In genomic region chr17:49795372-49795771, GRCh38 we compare ENCODE assay signal across 27 cellular contexts. TPM values are rescaled to one million over a fixed set of nuclear protein-coding genes. Genes with fewer than 3 reads are reported as not detected.
DNase-seq lines count a peak whose midpoint lies in the region; ATAC-seq and TF ChIP-seq lines count a peak whose summit lies in the region.
"Had no signal": no experiment of that assay in that cellular context is flagged by ENCODE, and none has a peak within 500 bp of the region (broad histone marks: within the 10 kb centered on the region; RNA-seq: fewer than 3 reads in every experiment).

No MANE protein-coding gene starts in this region.

- WGBS in tibial nerve, 2 donors, result 70 to 89% methylated on average over 5 of the region's 5 CpGs

- H3K4me1 ChIP-seq in naive thymus-derived CD4-positive, alpha-beta T cell (ENCODE audit: control insufficient read depth in 2 of 2, insufficient read depth in 2 of 2, low read length in 2 of 2), result peaks cover 10 to 29% of the 10 kb centered on the region in 2 donors
- peaks cover 0 to 60% (median 13%) of the 10 kb centered on the region in 4 donors for H3K4me1 ChIP-seq in tibial nerve
- H3K4me1 ChIP-seq: BE2C, HAP-1 had no signal

- H3K36me3 Mint-ChIP-seq in activated T-cell treated with anti-CD3 and anti-CD28 coated beads, Interleukin-2, amount 50 U/mL, for 24 hours (ENCODE audit: low read depth), result peaks cover 95% of the 10 kb centered on the region
- peaks cover 11 to 60% of the 10 kb centered on the region in 2 donors for H3K36me3 Mint-ChIP-seq in activated T-cell treated with anti-CD3 and anti-CD28 coated beads, Interleukin-2, amount 50 U/mL, for 72 hours (ENCODE audit: insufficient read depth in 2 of 2)
- peaks cover 78% of the 10 kb centered on the region for H3K36me3 Mint-ChIP-seq in activated CD8-positive, alpha-beta T cell treated with anti-CD3 and anti-CD28 coated beads, Interleukin-2, amount 10 ng/mL, durations not matched to agents 7 days and 5 days (ENCODE audit: low read depth)
- peaks cover 17 to 45% (median 39%) of the 10 kb centered on the region in 5 donors for H3K36me3 Mint-ChIP-seq in naive thymus-derived CD4-positive, alpha-beta T cell

- peak overlapping the region; percentile 71 for H3K27ac Mint-ChIP-seq in activated T-cell treated with anti-CD3 and anti-CD28 coated beads, Interleukin-2, amount 50 U/mL, for 24 hours
- H3K27ac Mint-ChIP-seq in activated T-cell treated with anti-CD3 and anti-CD28 coated beads, Interleukin-2, amount 50 U/mL, for 72 hours, result no peak overlapping the region
- peak overlapping the region; percentile 62 for H3K27ac Mint-ChIP-seq in activated CD8-positive, alpha-beta T cell treated with anti-CD3 and anti-CD28 coated beads, Interleukin-2, amount 10 ng/mL, durations not matched to agents 7 days and 5 days
- H3K27ac Mint-ChIP-seq in naive thymus-derived CD4-positive, alpha-beta T cell, result peak overlapping the region in 5 of 9 donors; percentile 32 to 73 (median 42)
- H3K27ac Mint-ChIP-seq: activated naive CD4-positive, alpha-beta T cell treated with anti-CD3 and anti-CD28 coated beads, Interleukin-2, amount 50 U/mL, for 72 hours had no signal

- no peaks in the 10 kb centered on the region for H3K9me3 Mint-ChIP-seq in activated T-cell treated with anti-CD3 and anti-CD28 coated beads, Interleukin-2, amount 50 U/mL, for 24 hours
- no peaks in the 10 kb centered on the region for H3K9me3 Mint-ChIP-seq in activated T-cell treated with anti-CD3 and anti-CD28 coated beads, Interleukin-2, amount 50 U/mL, for 72 hours
- no peaks in the 10 kb centered on the region for H3K9me3 Mint-ChIP-seq in activated CD8-positive, alpha-beta T cell treated with anti-CD3 and anti-CD28 coated beads, Interleukin-2, amount 10 ng/mL, durations not matched to agents 7 days and 5 days (ENCODE audit: insufficient read depth)
- H3K9me3 Mint-ChIP-seq in naive thymus-derived CD4-positive, alpha-beta T cell, result no peaks in the 10 kb centered on the region
- H3K9me3 Mint-ChIP-seq: activated naive CD4-positive, alpha-beta T cell treated with anti-CD3 and anti-CD28 coated beads, Interleukin-2, amount 50 U/mL, for 72 hours had no signal

- peaks cover 19 to 73% (median 29%) of the 10 kb centered on the region in 3 experiments for H3K36me3 ChIP-seq in naive thymus-derived CD4-positive, alpha-beta T cell (ENCODE audit: control insufficient read depth in 2 of 3, insufficient read depth in 3 of 3, low read length in 3 of 3)
- H3K36me3 ChIP-seq in tibial nerve, result peaks cover 7 to 78% (median 21%) of the 10 kb centered on the region in 3 donors

- H3K27me3 Mint-ChIP-seq in activated T-cell treated with anti-CD3 and anti-CD28 coated beads, Interleukin-2, amount 50 U/mL, for 24 hours, result no peaks in the 10 kb centered on the region
- no peaks in the 10 kb centered on the region for H3K27me3 Mint-ChIP-seq in activated T-cell treated with anti-CD3 and anti-CD28 coated beads, Interleukin-2, amount 50 U/mL, for 72 hours (ENCODE audit: low read depth)
- no peaks in the 10 kb centered on the region for H3K27me3 Mint-ChIP-seq in activated CD8-positive, alpha-beta T cell treated with anti-CD3 and anti-CD28 coated beads, Interleukin-2, amount 10 ng/mL, durations not matched to agents 7 days and 5 days (ENCODE audit: low read depth)
- no peaks in the 10 kb centered on the region for H3K27me3 Mint-ChIP-seq in naive thymus-derived CD4-positive, alpha-beta T cell

- no peak overlapping the region for H3K4me3 Mint-ChIP-seq in activated T-cell treated with anti-CD3 and anti-CD28 coated beads, Interleukin-2, amount 50 U/mL, for 24 hours
- H3K4me3 Mint-ChIP-seq in activated T-cell treated with anti-CD3 and anti-CD28 coated beads, Interleukin-2, amount 50 U/mL, for 72 hours, result no peak overlapping the region
- H3K4me3 Mint-ChIP-seq in activated CD8-positive, alpha-beta T cell treated with anti-CD3 and anti-CD28 coated beads, Interleukin-2, amount 10 ng/mL, durations not matched to agents 7 days and 5 days, result peak overlapping the region; percentile 20
- H3K4me3 Mint-ChIP-seq in naive thymus-derived CD4-positive, alpha-beta T cell, result peak overlapping the region in 5 of 10 donors; percentile 25 to 55 (median 36)

- CTCF ChIA-PET in activated CD8-positive, alpha-beta T cell treated with anti-CD3 and anti-CD28 coated beads, Interleukin-2, amount 10 ng/mL, durations not matched to agents 7 days and 5 days (lab: Charles Lee), result interaction anchor here (0.8 to 1.1 kb wide), 3 partner anchors 29 to 238 kb away, joined by 3 to 6 read pairs (median 3); no protein-coding TSS in a partner anchor
- CTCF ChIA-PET in naive thymus-derived CD4-positive, alpha-beta T cell (lab: Charles Lee), result no interaction called here

- H3K27ac ChIP-seq in naive thymus-derived CD4-positive, alpha-beta T cell (ENCODE audit: low read depth, low read length), result no peak overlapping the region
- H3K27ac ChIP-seq in tibial nerve, result no peak overlapping the region
- H3K27ac ChIP-seq: esophagus squamous epithelium, hepatocyte, right lobe of liver, stomach, tibial artery had no signal

- ATAC-seq in activated T-cell treated with anti-CD3 and anti-CD28 coated beads, Interleukin-2, amount 50 U/mL, for 72 hours (replicated peaks in 1 of 2), result no peak
- ATAC-seq in activated CD8-positive, alpha-beta T cell treated with anti-CD3 and anti-CD28 coated beads, Interleukin-2, amount 10 ng/mL, durations not matched to agents 7 days and 5 days, result peak; percentile 28
- no peak for ATAC-seq in naive thymus-derived CD4-positive, alpha-beta T cell
- ATAC-seq: right lobe of liver had no signal

- intact Hi-C loops in naive thymus-derived CD4-positive, alpha-beta T cell (cut with micrococcal nuclease), result no loop called here
- intact Hi-C loops in cardiac septum (cut with DNase I), result no loop called here

- DNase-seq in activated T-cell treated with anti-CD3 and anti-CD28 coated beads, Interleukin-2, amount 50 U/mL, for 24 hours, result no peak
- DNase-seq in activated T-cell treated with anti-CD3 and anti-CD28 coated beads, Interleukin-2, amount 50 U/mL, for 72 hours, result no peak
- no peak for DNase-seq in activated CD8-positive, alpha-beta T cell treated with anti-CD3 and anti-CD28 coated beads, Interleukin-2, amount 10 ng/mL, durations not matched to agents 7 days and 5 days
- DNase-seq in naive thymus-derived CD4-positive, alpha-beta T cell, result no peak
- no peak for DNase-seq in cardiac septum (ENCODE audit: low spot score)
- DNase-seq in tibial nerve (ENCODE audit: low spot score in 2 of 2), result no peak
- no peak for DNase-seq in AG20443 (ENCODE audit: low spot score)
- DNase-seq in SW 1271 (lab: John Stamatoyannopoulos, UW), result no peak
- DNase-seq: activated CD4-positive, CD25-positive, alpha-beta regulatory T cell; BE2C; Calu3; caudate nucleus; DMS79 treated with DMSO at 0.1 percent for 48 hours; esophagus squamous epithelium; foreskin melanocyte; MG63; NCI-H2029 treated with DMSO at 0.1 percent for 48 hours; NCI-H226; posterior cingulate gyrus; right lobe of liver; stomach; tibial artery had no signal

- no peak for TF ChIP-seq CTCF in tibial nerve (IDR thresholded peaks at IDR 0.05)

- no peak for TF ChIP-seq EP300 in tibial nerve (IDR thresholded peaks at IDR 0.05)

- H3K27me3 ChIP-seq in naive thymus-derived CD4-positive, alpha-beta T cell (ENCODE audit: control insufficient read depth in 2 of 2, insufficient read depth in 2 of 2, low read length in 2 of 2), result no peaks in the 10 kb centered on the region
- no peaks in the 10 kb centered on the region for H3K27me3 ChIP-seq in tibial nerve
- H3K27me3 ChIP-seq: BE2C, esophagus squamous epithelium, hepatocyte, MG63, right lobe of liver, stomach, tibial artery had no signal

- TF ChIP-seq POLR2A in tibial nerve (IDR thresholded peaks at IDR 0.05), result no peak

- POLR2A ChIA-PET in activated CD8-positive, alpha-beta T cell treated with anti-CD3 and anti-CD28 coated beads, Interleukin-2, amount 10 ng/mL, durations not matched to agents 7 days and 5 days (lab: Charles Lee), result no interaction called here
- POLR2A ChIA-PET in naive thymus-derived CD4-positive, alpha-beta T cell (lab: Charles Lee), result interaction anchor here (0.8 to 2.2 kb wide), 4 partner anchors 11 to 31 kb away, joined by 3 to 6 read pairs (median 4); partner anchors contain the start of gene FAM117A

- peaks cover 76% of the 10 kb centered on the region for H3K4me1 Mint-ChIP-seq in activated T-cell treated with anti-CD3 and anti-CD28 coated beads, Interleukin-2, amount 50 U/mL, for 24 hours (ENCODE audit: low read depth)
- peaks cover 55% of the 10 kb centered on the region for H3K4me1 Mint-ChIP-seq in activated T-cell treated with anti-CD3 and anti-CD28 coated beads, Interleukin-2, amount 50 U/mL, for 72 hours (ENCODE audit: low read depth)
- H3K4me1 Mint-ChIP-seq in activated CD8-positive, alpha-beta T cell treated with anti-CD3 and anti-CD28 coated beads, Interleukin-2, amount 10 ng/mL, durations not matched to agents 7 days and 5 days (ENCODE audit: low read depth), result peaks cover 64% of the 10 kb centered on the region
- peaks cover 40 to 81% (median 79%) of the 10 kb centered on the region in 7 donors for H3K4me1 Mint-ChIP-seq in naive thymus-derived CD4-positive, alpha-beta T cell

- H3K9me3 ChIP-seq in naive thymus-derived CD4-positive, alpha-beta T cell (ENCODE audit: control insufficient read depth in 2 of 3, low read length in 3 of 3), result no peaks in the 10 kb centered on the region
- no peaks in the 10 kb centered on the region for H3K9me3 ChIP-seq in tibial nerve
- H3K9me3 ChIP-seq: esophagus squamous epithelium, HAP-1, MG63, right lobe of liver, stomach, tibial artery had no signal

- no peak overlapping the region for H3K4me3 ChIP-seq in naive thymus-derived CD4-positive, alpha-beta T cell (ENCODE audit: low read length)
- no peak overlapping the region for H3K4me3 ChIP-seq in tibial nerve
- H3K4me3 ChIP-seq: esophagus squamous epithelium, HAP-1, hepatocyte, MG63, right lobe of liver, stomach, tibial artery had no signal

RNA-seq across cellular contexts. Expression of gene KAT7, which starts 6.9 kb away (rescaled TPM):
- 10 to 100 TPM; 83.9 to 85.9 TPM for total RNA-seq in activated T-cell treated with anti-CD3 and anti-CD28 coated beads, Interleukin-2, amount 50 U/mL, for 72 hours
- 10 to 100 TPM; 75.8 to 76.0 TPM for total RNA-seq in activated CD8-positive, alpha-beta T cell treated with anti-CD3 and anti-CD28 coated beads, Interleukin-2, amount 10 ng/mL, durations not matched to agents 7 days and 5 days
- 100 to 1,000 TPM in 4 of 5 experiments, 10 to 100 TPM in 1; 85.6 to 195 (median 132) TPM for total RNA-seq in naive thymus-derived CD4-positive, alpha-beta T cell
- polyA plus RNA-seq in naive thymus-derived CD4-positive, alpha-beta T cell, result 10 to 100 TPM; 39.2 to 54.8 TPM
- total RNA-seq in cardiac septum (63.2 TPM), tibial nerve (10 to 100 TPM; 31.6 to 45.6 (median 42.0) TPM)

RNA-seq across cellular contexts. Expression of gene FAM117A, which starts 31.4 kb away (rescaled TPM):
- 10 to 100 TPM; 19.5 to 29.3 TPM for total RNA-seq in activated T-cell treated with anti-CD3 and anti-CD28 coated beads, Interleukin-2, amount 50 U/mL, for 72 hours
- total RNA-seq in activated CD8-positive, alpha-beta T cell treated with anti-CD3 and anti-CD28 coated beads, Interleukin-2, amount 10 ng/mL, durations not matched to agents 7 days and 5 days, result 10 to 100 TPM; 20.8 to 23.5 TPM
- 10 to 100 TPM; 31.8 to 99.1 (median 58.5) TPM for total RNA-seq in naive thymus-derived CD4-positive, alpha-beta T cell
- 10 to 100 TPM; 47.2 to 59.0 TPM for polyA plus RNA-seq in naive thymus-derived CD4-positive, alpha-beta T cell
- total RNA-seq in cardiac septum, result 5.8 TPM
- 10 to 100 TPM; 12.9 to 23.1 (median 18.3) TPM for total RNA-seq in tibial nerve

RNA-seq across cellular contexts. Expression of gene TAC4, which starts 52.5 kb away (rescaled TPM):
- not detected for total RNA-seq in activated T-cell treated with anti-CD3 and anti-CD28 coated beads, Interleukin-2, amount 50 U/mL, for 72 hours
- not detected for total RNA-seq in activated CD8-positive, alpha-beta T cell treated with anti-CD3 and anti-CD28 coated beads, Interleukin-2, amount 10 ng/mL, durations not matched to agents 7 days and 5 days
- not detected for total RNA-seq in naive thymus-derived CD4-positive, alpha-beta T cell
- not detected for polyA plus RNA-seq in naive thymus-derived CD4-positive, alpha-beta T cell
- total RNA-seq in cardiac septum (1.7 TPM), tibial nerve (not detected)
- total RNA-seq: A673; activated naive CD4-positive, alpha-beta T cell treated with anti-CD3 and anti-CD28 coated beads, Interleukin-2, amount 50 U/mL, for 72 hours; astrocyte; Calu3; esophagus squamous epithelium; hepatocyte; right lobe of liver; stomach had no signal
- polyA plus RNA-seq: hepatocyte, stomach had no signal
